8 cellular contexts compared by ENCODE assay signal in the genomic region with DNA sequence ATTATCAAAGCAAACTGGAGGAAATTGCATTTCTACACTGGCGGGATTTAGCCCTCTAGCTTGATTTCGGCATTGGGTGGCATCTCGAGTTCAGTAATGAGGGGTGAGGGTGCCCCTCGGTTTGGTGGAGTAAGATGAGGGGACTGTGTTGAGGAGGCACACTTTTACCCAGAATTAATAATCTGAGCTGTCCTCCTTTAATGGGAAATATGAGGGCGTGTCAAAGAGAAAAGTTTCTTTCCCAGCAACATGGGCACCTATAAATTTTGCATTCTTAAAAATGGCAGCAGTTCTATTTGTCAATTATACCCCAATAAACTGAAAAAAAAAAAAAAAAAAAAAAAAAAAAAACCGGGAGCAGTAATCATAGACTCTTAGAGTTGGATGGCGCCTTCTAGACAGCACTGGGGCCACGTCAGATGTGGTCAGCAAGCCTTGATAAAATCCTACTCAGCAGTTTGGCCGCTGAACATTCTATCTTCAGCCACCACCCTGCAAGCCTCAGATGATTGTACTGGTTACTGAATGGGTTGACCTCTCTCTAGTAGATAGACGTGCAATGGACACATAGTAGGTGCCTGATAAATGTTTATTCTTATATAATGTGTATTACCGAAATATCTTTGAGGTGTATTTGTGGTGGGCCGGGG. TPM values are rescaled to one million over a fixed set of nuclear protein-coding genes. Genes with fewer than 3 reads are reported as not detected.
DNase-seq lines count a peak whose midpoint lies in the region; ATAC-seq and TF ChIP-seq lines count a peak whose summit lies in the region.

No MANE protein-coding gene starts in this region.

- peaks cover 57% of the 10 kb centered on the region for H3K27me3 Mint-ChIP-seq in stimulated activated naive CD8-positive, alpha-beta T cell treated with anti-CD3 and anti-CD28 coated beads, Interleukin-15, Interleukin-2, amounts not matched to agents 100 ng/mL and 50 ng/mL, for 24 hours

- H3K4me3 ChIP-seq in astrocyte of the cerebellum (ENCODE audit: low read depth, low read length) (peak overlapping the region; percentile 89), suprapubic skin (peak overlapping the region; percentile 62)

- peaks cover 13% of the 10 kb centered on the region for H3K4me1 ChIP-seq in suprapubic skin

- no peak for TF ChIP-seq EP300 in suprapubic skin (IDR thresholded peaks at IDR 0.05)

- H3K4me1 Mint-ChIP-seq in stimulated activated naive CD8-positive, alpha-beta T cell treated with anti-CD3 and anti-CD28 coated beads, Interleukin-15, Interleukin-2, amounts not matched to agents 100 ng/mL and 50 ng/mL, for 24 hours (ENCODE audit: low read depth): peaks cover 8% of the 10 kb centered on the region

- TF ChIP-seq CTCF in astrocyte of the cerebellum (IDR thresholded peaks at IDR 0.05; ENCODE audit: low read depth, low read length, missing control alignments): no peak
- no peak for TF ChIP-seq CTCF in suprapubic skin (IDR thresholded peaks at IDR 0.05)

- H3K36me3 ChIP-seq in suprapubic skin: no peaks in the 10 kb centered on the region

- no peak for TF ChIP-seq POLR2A in suprapubic skin (IDR thresholded peaks at IDR 0.05)

- H3K4me3 Mint-ChIP-seq in stimulated activated naive CD8-positive, alpha-beta T cell treated with anti-CD3 and anti-CD28 coated beads, Interleukin-15, Interleukin-2, amounts not matched to agents 100 ng/mL and 50 ng/mL, for 24 hours: peak overlapping the region; percentile 79

- H3K36me3 Mint-ChIP-seq in stimulated activated naive CD8-positive, alpha-beta T cell treated with anti-CD3 and anti-CD28 coated beads, Interleukin-15, Interleukin-2, amounts not matched to agents 100 ng/mL and 50 ng/mL, for 24 hours (ENCODE audit: low read depth): no peaks in the 10 kb centered on the region

- in situ Hi-C loops in astrocyte of the cerebellum (cut with HindIII; ENCODE audit: low sequenced_read_pairs): loop anchor here (5.0 kb wide), 1 partner anchor 72 kb away; no protein-coding TSS in a partner anchor

- no peak overlapping the region for H3K27ac Mint-ChIP-seq in stimulated activated naive CD8-positive, alpha-beta T cell treated with anti-CD3 and anti-CD28 coated beads, Interleukin-15, Interleukin-2, amounts not matched to agents 100 ng/mL and 50 ng/mL, for 24 hours

- no peak for ATAC-seq in stimulated activated naive CD8-positive, alpha-beta T cell treated with anti-CD3 and anti-CD28 coated beads, Interleukin-15, Interleukin-2, amounts not matched to agents 100 U/mL and 50 U/mL, for 24 hours

- peak overlapping the region; percentile 44 for H3K27ac ChIP-seq in suprapubic skin

- WGBS in suprapubic skin: 37% methylated on average over 12 of the region's 12 CpGs

- H3K9me3 ChIP-seq in suprapubic skin: no peaks in the 10 kb centered on the region

- DNase-seq in stimulated activated naive CD8-positive, alpha-beta T cell treated with anti-CD3 and anti-CD28 coated beads, Interleukin-15, Interleukin-2, amounts not matched to agents 100 U/mL and 50 U/mL, for 24 hours: no peak
- DNase-seq in astrocyte of the cerebellum (ENCODE audit: low read depth): no peak
- peak; percentile 75 for DNase-seq in kidney tubule cell (ENCODE audit: low spot score)
- no peak for DNase-seq in suprapubic skin (ENCODE audit: low spot score in 2 of 2)
- no peak for DNase-seq in HuH-7.5 (ENCODE audit: low spot score)
- DNase-seq in NCI-H345 treated with DMSO at 0.1 percent for 48 hours (lab: John Stamatoyannopoulos, UW; ENCODE audit: unreplicated experiment): no peak
- no peak for DNase-seq in C1 segment of cervical spinal cord (lab: John Stamatoyannopoulos, UW)

- H3K9me3 Mint-ChIP-seq in stimulated activated naive CD8-positive, alpha-beta T cell treated with anti-CD3 and anti-CD28 coated beads, Interleukin-15, Interleukin-2, amounts not matched to agents 100 ng/mL and 50 ng/mL, for 24 hours: no peaks in the 10 kb centered on the region

- H3K27me3 ChIP-seq in suprapubic skin: no peaks in the 10 kb centered on the region

RNA-seq across cellular contexts. Expression of a gene that starts 0.9 kb away (rescaled TPM):
- 1 to 10 TPM; 2.4 to 5.6 (median 3.4) TPM for total RNA-seq in suprapubic skin
